8 cellular contexts compared by ENCODE assay signal in genomic region chr16:1771072-1771863, GRCh38.
DNase-seq lines count a peak whose midpoint lies in the region.

Gene NME3 (minus strand): TSS chr16:1771543. CDS start chr16:1771534, 9 bp downstream.

- H3K4me3 ChIP-seq in effector memory CD4-positive, alpha-beta T cell (ENCODE audit: insufficient read depth, low read depth, low read length, poor library complexity, severe bottlenecking): peak within 1 kb of the TSS; percentile 95

- H3K27ac ChIP-seq in effector memory CD4-positive, alpha-beta T cell (ENCODE audit: insufficient read depth, low read length, poor library complexity, severe bottlenecking): peak within 1 kb of the TSS; percentile 82

- H3K36me3 ChIP-seq in effector memory CD4-positive, alpha-beta T cell (ENCODE audit: control insufficient read depth, insufficient read depth, low read length): peaks cover 34% of the 10 kb centered on the region

- DNase-seq in NCI-H510A treated with DMSO at 0.1 percent for 48 hours (lab: John Stamatoyannopoulos, UW) (peak; percentile 18), NCI-H510A (lab: John Stamatoyannopoulos, UW) (no peak), NCI-H2196 (lab: John Stamatoyannopoulos, UW; ENCODE audit: unreplicated experiment) (peak; percentile 66), medulla oblongata (ENCODE audit: extremely low spot score) (peak; percentile 59), NCI-H345 treated with DMSO at 0.1 percent for 48 hours (lab: John Stamatoyannopoulos, UW; ENCODE audit: unreplicated experiment) (no peak)
- peak; percentile 91 for DNase-seq in activated CD8-positive, alpha-beta memory T cell treated with anti-CD3 and anti-CD28 coated beads for 24 hours
- peak; percentile 41 to 61 (median 60) for DNase-seq in effector memory CD4-positive, alpha-beta T cell
- DNase-seq in stimulated activated CD4-positive, alpha-beta T cell treated with anti-CD3 and anti-CD28 coated beads, TNF-alpha, amount 100 ng/mL, for 4 hours (ENCODE audit: low read depth in 3 of 3): peak; percentile 51 to 65 (median 61)

- no peaks in the 10 kb centered on the region for H3K9me3 ChIP-seq in effector memory CD4-positive, alpha-beta T cell (ENCODE audit: control insufficient read depth, low read length)

- peaks cover 27% of the 10 kb centered on the region for H3K4me1 ChIP-seq in effector memory CD4-positive, alpha-beta T cell (ENCODE audit: control insufficient read depth, insufficient read depth, low read length, poor library complexity, severe bottlenecking)

- H3K27me3 ChIP-seq in effector memory CD4-positive, alpha-beta T cell (replicated peaks; ENCODE audit: control insufficient read depth, insufficient read depth, low read length, poor library complexity, severe bottlenecking): no peaks in the 10 kb centered on the region

Comparison
In these comparisons a context has a peak if more than half of its experiments do, and no peak if none do; other contexts are left out.
1. DNase-seq: peak in NCI-H510A treated with DMSO at 0.1 percent for 48 hours (single experiment), NCI-H2196 (single experiment), activated CD8-positive, alpha-beta memory T cell treated with anti-CD3 and anti-CD28 coated beads for 24 hours (single experiment), effector memory CD4-positive, alpha-beta T cell (3 of 3), medulla oblongata (single experiment) and stimulated activated CD4-positive, alpha-beta T cell treated with anti-CD3 and anti-CD28 coated beads, TNF-alpha, amount 100 ng/mL, for 4 hours (3 of 3); none in NCI-H510A (single experiment) and NCI-H345 treated with DMSO at 0.1 percent for 48 hours (single experiment).